In the genomic region with DNA sequence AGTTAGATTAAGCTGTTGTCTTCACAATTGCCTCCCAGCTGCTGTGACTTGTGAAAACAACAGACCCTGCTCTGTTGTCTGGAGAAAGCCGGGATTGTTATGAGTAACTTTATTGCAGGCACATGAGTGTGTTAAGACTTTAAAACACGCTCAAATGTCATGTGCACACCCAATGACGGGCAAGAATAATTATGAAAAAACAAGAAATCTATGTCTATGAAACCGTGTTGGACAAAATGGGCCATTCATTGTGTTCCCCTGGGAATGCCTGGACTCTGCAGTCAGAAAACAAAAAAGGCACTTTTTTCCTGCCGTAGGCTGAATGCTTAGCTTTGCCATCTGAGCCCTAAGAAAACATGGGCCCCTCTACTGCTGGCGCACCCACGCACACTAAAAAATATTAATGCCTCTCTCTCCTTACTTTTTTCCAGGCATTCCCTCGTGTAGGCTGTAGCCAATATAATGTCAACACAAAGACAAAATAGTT, we compare ENCODE assay signal across 17 cellular contexts.
DNase-seq lines count a peak whose midpoint lies in the region; ATAC-seq, FAIRE-seq and TF ChIP-seq lines count a peak whose summit lies in the region.
"Had no signal": no experiment of that assay in that cellular context is flagged by ENCODE, and none has a peak within 500 bp of the region (broad histone marks: within the 10 kb centered on the region; RNA-seq: fewer than 3 reads in every experiment).

No MANE protein-coding gene starts in this region.

- no peak overlapping the region for H3K4me3 Mint-ChIP-seq in CD8-positive, alpha-beta memory T cell

- peaks cover 0 to 30% (median 23%) of the 10 kb centered on the region in 9 donors for H3K4me1 ChIP-seq in heart right ventricle
- peaks cover 16 to 47% (median 27%) of the 10 kb centered on the region in 3 donors for H3K4me1 ChIP-seq in pancreas
- no peaks in the 10 kb centered on the region for H3K4me1 ChIP-seq in CD8-positive, alpha-beta memory T cell (ENCODE audit: insufficient read depth, low read length)

- no peak for FAIRE-seq in pancreas (lab: Jason Lieb, UNC)
- FAIRE-seq: kidney had no signal

- H3K36me3 ChIP-seq in SK-N-MC (ENCODE audit: insufficient read depth, low read length), result peaks cover 16% of the 10 kb centered on the region
- no peaks in the 10 kb centered on the region for H3K36me3 ChIP-seq in heart right ventricle
- no peaks in the 10 kb centered on the region for H3K36me3 ChIP-seq in pancreas
- H3K36me3 ChIP-seq in CD8-positive, alpha-beta memory T cell (ENCODE audit: insufficient read depth, low read length), result no peaks in the 10 kb centered on the region
- H3K36me3 ChIP-seq: gastroesophageal sphincter, upper lobe of left lung had no signal

- no peaks in the 10 kb centered on the region for H3K4me1 Mint-ChIP-seq in CD8-positive, alpha-beta memory T cell

- ATAC-seq in heart right ventricle (peak; percentile 13 to 79 (median 64)), pancreas (peak in 3 of 4 donors; percentile 21 to 29 (median 27)), HG03095 (IDR thresholded peaks at IDR 0.05; ENCODE audit: unreplicated experiment) (no peak)
- ATAC-seq: gastroesophageal sphincter had no signal

- H3K36me3 Mint-ChIP-seq in CD8-positive, alpha-beta memory T cell, result no peaks in the 10 kb centered on the region

- peaks cover 8 to 15% (median 9%) of the 10 kb centered on the region in 5 donors for H3K9me3 Mint-ChIP-seq in CD8-positive, alpha-beta memory T cell

- POLR2A ChIA-PET in CD8-positive, alpha-beta memory T cell (lab: Charles Lee), result no interaction called here

- H3K4me3 ChIP-seq in SK-N-MC (no peak overlapping the region), heart right ventricle (peak overlapping the region in 1 of 10 donors; percentile 2), pancreas (no peak overlapping the region)
- H3K4me3 ChIP-seq in CD8-positive, alpha-beta memory T cell (ENCODE audit: low read length), result no peak overlapping the region
- H3K4me3 ChIP-seq: gastroesophageal sphincter, PC-9, upper lobe of left lung had no signal

- peak; percentile 93 for DNase-seq in COLO829 (ENCODE audit: low spot score)
- DNase-seq in SK-N-MC (ENCODE audit: low read depth, low spot score), result no peak
- DNase-seq in heart right ventricle, result peak in 1 of 2 donors; percentile 24
- no peak for DNase-seq in pancreas
- no peak for DNase-seq in CD8-positive, alpha-beta memory T cell
- no peak for DNase-seq in NCI-H1092 treated with DMSO at 0.1 percent for 48 hours (lab: John Stamatoyannopoulos, UW)
- no peak for DNase-seq in SIG-M5 (lab: John Stamatoyannopoulos, UW)
- DNase-seq: activated CD4-positive, alpha-beta T cell treated with anti-CD3 and anti-CD28 coated beads for 4 hours; amniotic stem cell; DMS 273 treated with DMSO at 0.1 percent for 48 hours; kidney; NCI-H345; PC-9; T-helper 2 cell; upper lobe of left lung had no signal

- no peak overlapping the region for H3K27ac Mint-ChIP-seq in CD8-positive, alpha-beta memory T cell

- H3K27me3 ChIP-seq in heart right ventricle (no peaks in the 10 kb centered on the region), pancreas (no peaks in the 10 kb centered on the region)
- H3K27me3 ChIP-seq in CD8-positive, alpha-beta memory T cell (ENCODE audit: insufficient read depth, low read length, poor library complexity, severe bottlenecking), result no peaks in the 10 kb centered on the region
- H3K27me3 ChIP-seq: gastroesophageal sphincter, upper lobe of left lung had no signal

- H3K27me3 Mint-ChIP-seq in CD8-positive, alpha-beta memory T cell, result no peaks in the 10 kb centered on the region

- TF ChIP-seq CTCF in heart right ventricle (IDR thresholded peaks at IDR 0.05), result no peak
- no peak for TF ChIP-seq CTCF in pancreas (IDR thresholded peaks at IDR 0.05)

- no peak overlapping the region for H3K9ac ChIP-seq in SK-N-MC (ENCODE audit: insufficient read length)

- CTCF ChIA-PET in CD8-positive, alpha-beta memory T cell (lab: Charles Lee), result no interaction called here

- 41 to 55% methylated on average over 8 of the region's 8 CpGs for WGBS in heart right ventricle, 2 donors
- 58 to 59% methylated on average over 8 of the region's 8 CpGs for WGBS in pancreas, 2 donors

- no peaks in the 10 kb centered on the region for H3K9me3 ChIP-seq in SK-N-MC (ENCODE audit: low read depth, low read length)
- peaks cover 0 to 7% (median 0%) of the 10 kb centered on the region in 11 donors for H3K9me3 ChIP-seq in heart right ventricle
- H3K9me3 ChIP-seq in pancreas, result no peaks in the 10 kb centered on the region
- H3K9me3 ChIP-seq in CD8-positive, alpha-beta memory T cell (ENCODE audit: low read length), result no peaks in the 10 kb centered on the region
- H3K9me3 ChIP-seq: gastroesophageal sphincter, upper lobe of left lung had no signal

- intact Hi-C loops in heart right ventricle (cut with DNase I) (no loop called here), pancreas (cut with DNase I) (no loop called here)

- peak overlapping the region; percentile 74 for H3K27ac ChIP-seq in SK-N-MC
- peak overlapping the region in 5 of 10 donors; percentile 19 to 42 (median 34) for H3K27ac ChIP-seq in heart right ventricle
- H3K27ac ChIP-seq in pancreas, result peak overlapping the region in 2 of 4 donors; percentile 20 to 34
- H3K27ac ChIP-seq in CD8-positive, alpha-beta memory T cell (ENCODE audit: low read depth, low read length), result no peak overlapping the region
- H3K27ac ChIP-seq: gastroesophageal sphincter, PC-9 had no signal
